8 cellular contexts compared by ENCODE assay signal in the genomic region with DNA sequence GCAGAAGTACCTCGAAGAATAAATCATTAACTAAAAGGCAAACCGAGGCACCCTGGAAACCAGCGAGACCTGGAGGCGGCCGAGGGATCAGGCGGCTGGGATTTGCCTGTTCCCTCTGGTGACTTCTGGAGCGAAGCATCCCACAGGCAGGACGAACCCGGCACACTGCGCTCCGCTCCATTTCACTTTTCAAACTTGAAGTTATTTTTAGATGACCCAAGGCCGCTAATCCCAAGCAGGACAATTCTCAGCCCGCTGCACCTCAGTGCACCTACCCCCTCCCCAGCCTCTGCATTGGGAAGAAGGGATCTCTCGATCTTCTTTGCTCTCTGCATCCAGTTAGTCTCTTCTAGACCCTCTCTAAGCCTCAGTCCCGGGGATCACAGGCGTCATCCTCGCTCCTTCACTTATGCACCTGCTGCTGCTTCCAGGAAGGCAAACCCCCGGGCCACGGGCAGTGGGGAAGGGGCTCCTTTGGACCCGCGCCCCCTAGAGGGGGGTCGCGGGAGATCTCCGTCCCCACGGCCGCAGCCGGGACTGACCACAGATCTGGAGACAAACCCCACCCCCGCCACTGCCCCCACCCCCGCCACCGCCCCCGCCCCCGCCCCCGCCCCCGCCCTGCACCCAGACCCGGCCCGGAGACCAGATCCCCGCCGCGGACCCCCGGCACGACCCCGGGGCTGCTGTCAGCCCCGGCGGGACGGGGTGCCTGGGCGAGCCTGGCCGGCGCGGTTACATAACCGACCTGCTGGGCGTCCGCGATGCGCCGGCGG. TPM values are rescaled to one million over a fixed set of nuclear protein-coding genes. Genes with fewer than 3 reads are reported as not detected.
A peak's percentile ranks its signal among the peaks of the same experiment; 100 is the strongest.
DNase-seq lines count a peak whose midpoint lies in the region; ATAC-seq and TF ChIP-seq lines count a peak whose summit lies in the region.

No MANE protein-coding gene starts in this region.

- DNase-seq in AG10803 (ENCODE audit: low read depth) (no peak), cardiac muscle cell (ENCODE audit: low read depth in 1 of 2, low spot score in 1 of 2) (peak; percentile 7 to 84), HT-29 (ENCODE audit: low spot score) (no peak)
- DNase-seq in activated CD8-positive, alpha-beta T cell treated with anti-CD3 and anti-CD28 coated beads, Interleukin-2, amount 10 ng/mL, durations not matched to agents 7 days and 5 days = no peak

- H3K4me1 ChIP-seq in cardiac muscle cell (ENCODE audit: low read depth) = peaks cover 38% of the 10 kb centered on the region
- H3K4me1 ChIP-seq in parathyroid adenoma = peaks cover 12% of the 10 kb centered on the region

- peak; percentile 7 for ATAC-seq in GM19463 (IDR thresholded peaks at IDR 0.05; ENCODE audit: unreplicated experiment)
- ATAC-seq in activated CD8-positive, alpha-beta T cell treated with anti-CD3 and anti-CD28 coated beads, Interleukin-2, amount 10 ng/mL, durations not matched to agents 7 days and 5 days = no peak
- ATAC-seq in HG03108 (IDR thresholded peaks at IDR 0.05; ENCODE audit: unreplicated experiment) = no peak
- no peak for ATAC-seq in GM21423 (IDR thresholded peaks at IDR 0.05; ENCODE audit: unreplicated experiment)

- no peaks in the 10 kb centered on the region for H3K36me3 ChIP-seq in cardiac muscle cell
- no peaks in the 10 kb centered on the region for H3K36me3 ChIP-seq in parathyroid adenoma (ENCODE audit: control insufficient read depth, insufficient read depth, low read length)

- peak overlapping the region; percentile 68 for H3K4me2 ChIP-seq in parathyroid adenoma (ENCODE audit: low read length)

- H3K79me2 ChIP-seq in parathyroid adenoma = peaks cover 23% of the 10 kb centered on the region

- peaks cover 61% of the 10 kb centered on the region for H3K27me3 Mint-ChIP-seq in activated CD8-positive, alpha-beta T cell treated with anti-CD3 and anti-CD28 coated beads, Interleukin-2, amount 10 ng/mL, durations not matched to agents 7 days and 5 days (ENCODE audit: low read depth)

- H2AFZ ChIP-seq in parathyroid adenoma = peak overlapping the region; percentile 75

- no peak overlapping the region for H3K27ac Mint-ChIP-seq in activated CD8-positive, alpha-beta T cell treated with anti-CD3 and anti-CD28 coated beads, Interleukin-2, amount 10 ng/mL, durations not matched to agents 7 days and 5 days

- TF ChIP-seq CTCF in AG10803 (conservative IDR thresholded peaks at IDR 0.05; ENCODE audit: low read length) (peak; percentile 22; the same call in 1 of the 2 replicates), cardiac muscle cell (IDR thresholded peaks at IDR 0.05; ENCODE audit: low read depth, low read length) (peak; percentile 14), parathyroid adenoma (IDR thresholded peaks at IDR 0.05) (peak; percentile 28)

- H3K9ac ChIP-seq in parathyroid adenoma = no peak overlapping the region

- H3K27ac ChIP-seq in cardiac muscle cell (peak overlapping the region; percentile 76), parathyroid adenoma (peak overlapping the region; percentile 94)

- H3K4me3 Mint-ChIP-seq in activated CD8-positive, alpha-beta T cell treated with anti-CD3 and anti-CD28 coated beads, Interleukin-2, amount 10 ng/mL, durations not matched to agents 7 days and 5 days = peak overlapping the region; percentile 10

- no peaks in the 10 kb centered on the region for H3K4me1 Mint-ChIP-seq in activated CD8-positive, alpha-beta T cell treated with anti-CD3 and anti-CD28 coated beads, Interleukin-2, amount 10 ng/mL, durations not matched to agents 7 days and 5 days (ENCODE audit: low read depth)

- H3K9me3 Mint-ChIP-seq in activated CD8-positive, alpha-beta T cell treated with anti-CD3 and anti-CD28 coated beads, Interleukin-2, amount 10 ng/mL, durations not matched to agents 7 days and 5 days (ENCODE audit: insufficient read depth) = no peaks in the 10 kb centered on the region

- H3K27me3 ChIP-seq in cardiac muscle cell = peaks cover 21% of the 10 kb centered on the region
- H3K27me3 ChIP-seq in parathyroid adenoma (ENCODE audit: control insufficient read depth, insufficient read depth, low read length) = no peaks in the 10 kb centered on the region

- CTCF ChIA-PET in activated CD8-positive, alpha-beta T cell treated with anti-CD3 and anti-CD28 coated beads, Interleukin-2, amount 10 ng/mL, durations not matched to agents 7 days and 5 days (lab: Charles Lee) = no interaction called here

- POLR2A ChIA-PET in activated CD8-positive, alpha-beta T cell treated with anti-CD3 and anti-CD28 coated beads, Interleukin-2, amount 10 ng/mL, durations not matched to agents 7 days and 5 days (lab: Charles Lee) = no interaction called here

- H3K4me3 ChIP-seq in AG10803 (ENCODE audit: low read length) (peak overlapping the region; percentile 73), cardiac muscle cell (peak overlapping the region; percentile 79), parathyroid adenoma (ENCODE audit: low read depth, low read length) (peak overlapping the region; percentile 51)

- no peaks in the 10 kb centered on the region for H3K36me3 Mint-ChIP-seq in activated CD8-positive, alpha-beta T cell treated with anti-CD3 and anti-CD28 coated beads, Interleukin-2, amount 10 ng/mL, durations not matched to agents 7 days and 5 days (ENCODE audit: low read depth)

- H3K9me3 ChIP-seq in cardiac muscle cell (ENCODE audit: low read depth) (no peaks in the 10 kb centered on the region), parathyroid adenoma (ENCODE audit: control insufficient read depth, low read length) (no peaks in the 10 kb centered on the region)

RNA-seq across cellular contexts. Expression of gene RCAN2, which starts 0.6 kb away (rescaled TPM):
- not detected for total RNA-seq in activated CD8-positive, alpha-beta T cell treated with anti-CD3 and anti-CD28 coated beads, Interleukin-2, amount 10 ng/mL, durations not matched to agents 7 days and 5 days
- total RNA-seq in cardiac muscle cell = 33.8 and 44.9 TPM in 2 replicates
- polyA plus RNA-seq in cardiac muscle cell = 55.6 and 105 TPM in 2 replicates
- 0.03 TPM in 1 of 2 replicates, not detected in the other for total RNA-seq in HT-29 (2014; rRNA removed; shearing (Covaris generic))

Comparison
In these comparisons a context has a peak if more than half of its experiments do, and no peak if none do; other contexts are left out.
1. DNase-seq: peak in cardiac muscle cell (2 of 2); none in AG10803 (single experiment), activated CD8-positive, alpha-beta T cell treated with anti-CD3 and anti-CD28 coated beads, Interleukin-2, amount 10 ng/mL, durations not matched to agents 7 days and 5 days (single experiment) and HT-29 (single experiment).
2. RNA of gene RCAN2, which starts 0.6 kb away (total RNA-seq): 33.8 to 44.9 TPM in cardiac muscle cell; not detected in activated CD8-positive, alpha-beta T cell treated with anti-CD3 and anti-CD28 coated beads, Interleukin-2, amount 10 ng/mL, durations not matched to agents 7 days and 5 days and 0.03 TPM in HT-29; every median in the first group is over 10 times any median in the second.
3. Peak in every context shown above with its lines, with median percentiles within 50 percentile points of each other: H3K4me3 ChIP-seq and CTCF ChIP-seq.